In the genomic region with DNA sequence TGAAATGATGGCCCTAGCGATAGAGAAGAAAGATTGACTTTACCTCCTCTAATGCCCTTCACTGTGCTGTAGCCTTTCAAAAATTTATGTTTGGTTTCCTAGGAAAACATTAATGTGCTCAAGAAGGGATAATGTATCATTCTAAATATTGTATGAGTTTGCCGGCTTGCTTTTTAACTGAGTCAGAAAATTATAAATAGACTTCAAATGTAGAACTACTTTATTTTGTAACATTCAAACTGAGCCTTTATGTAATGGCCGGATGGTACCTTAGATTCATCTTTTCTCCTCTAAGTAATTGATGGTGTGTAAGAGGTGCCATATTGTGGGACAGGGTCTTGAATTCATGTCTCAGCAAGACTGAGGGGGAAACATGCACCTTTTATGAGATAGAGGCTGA, we compare ENCODE assay signal across 27 cellular contexts.
"Had no signal": no experiment of that assay in that cellular context is flagged by ENCODE, and none has a peak within 500 bp of the region (broad histone marks: within the 10 kb centered on the region; RNA-seq: fewer than 3 reads in every experiment).

No MANE protein-coding gene starts in this region.

- H3K4me3 ChIP-seq: lung, ovary, right lobe of liver, testis, tibial nerve, upper lobe of left lung had no signal

- H3K27me3 ChIP-seq: foreskin keratinocyte, ovary, right lobe of liver, testis, tibial nerve, upper lobe of left lung had no signal

- H3K9me3 ChIP-seq: ovary, right lobe of liver, testis, tibial nerve, upper lobe of left lung had no signal

- DNase-seq: cerebellar nuclear complex; effector CD8-positive, alpha-beta T cell; endodermal cell; foreskin keratinocyte; hypothalamus; immature natural killer cell; naive B cell; ovary; posterior cingulate gyrus; retina; right lobe of liver; small intestine; stimulated activated CD4-positive, alpha-beta T cell treated with anti-CD3 and anti-CD28 coated beads, Interleukin-15, amount 100 ng/mL, for 24 hours; stimulated activated CD4-positive, alpha-beta T cell treated with anti-CD3 and anti-CD28 coated beads, Interleukin-2, amount 100 ng/mL, for 48 hours; stimulated activated naive CD4-positive, alpha-beta T cell; stimulated activated naive CD8-positive, alpha-beta T cell treated with anti-CD3 and anti-CD28 coated beads, Interleukin-15, amount 100 ng/mL, for 72 hours; testis; upper lobe of left lung had no signal

- ATAC-seq: esophagus mucosa; foreskin keratinocyte; left lobe of liver; natural killer cell treated with Interleukin-12 subunit alpha and Interleukin-12 subunit beta and Interleukin-15 and Interleukin-18, amount 100 ng/mL, for 72 hours; right lobe of liver; stimulated activated naive CD8-positive, alpha-beta T cell treated with anti-CD3 and anti-CD28 coated beads, Interleukin-15, amount 100 ng/mL, for 72 hours had no signal

- FAIRE-seq: colon, keratinocyte, small intestine, urothelium cell line had no signal

- H3K4me1 ChIP-seq: right lobe of liver, testis, tibial nerve, upper lobe of left lung had no signal

- H3K36me3 ChIP-seq: ovary, right lobe of liver, tibial nerve had no signal

- H3K27ac ChIP-seq: epithelial cell of prostate, foreskin keratinocyte, ovary, right lobe of liver, testis, tibial nerve, upper lobe of left lung had no signal
